In genomic region chr2:164841719-164842623, GRCh38 we compare ENCODE assay signal across 8 cellular contexts. TPM values are rescaled to one million over a fixed set of nuclear protein-coding genes. Genes with fewer than 3 reads are reported as not detected.
A peak's percentile ranks its signal among the peaks of the same experiment; 100 is the strongest.
DNase-seq lines count a peak whose midpoint lies in the region; ATAC-seq and TF ChIP-seq lines count a peak whose summit lies in the region.

A gene with protein sequence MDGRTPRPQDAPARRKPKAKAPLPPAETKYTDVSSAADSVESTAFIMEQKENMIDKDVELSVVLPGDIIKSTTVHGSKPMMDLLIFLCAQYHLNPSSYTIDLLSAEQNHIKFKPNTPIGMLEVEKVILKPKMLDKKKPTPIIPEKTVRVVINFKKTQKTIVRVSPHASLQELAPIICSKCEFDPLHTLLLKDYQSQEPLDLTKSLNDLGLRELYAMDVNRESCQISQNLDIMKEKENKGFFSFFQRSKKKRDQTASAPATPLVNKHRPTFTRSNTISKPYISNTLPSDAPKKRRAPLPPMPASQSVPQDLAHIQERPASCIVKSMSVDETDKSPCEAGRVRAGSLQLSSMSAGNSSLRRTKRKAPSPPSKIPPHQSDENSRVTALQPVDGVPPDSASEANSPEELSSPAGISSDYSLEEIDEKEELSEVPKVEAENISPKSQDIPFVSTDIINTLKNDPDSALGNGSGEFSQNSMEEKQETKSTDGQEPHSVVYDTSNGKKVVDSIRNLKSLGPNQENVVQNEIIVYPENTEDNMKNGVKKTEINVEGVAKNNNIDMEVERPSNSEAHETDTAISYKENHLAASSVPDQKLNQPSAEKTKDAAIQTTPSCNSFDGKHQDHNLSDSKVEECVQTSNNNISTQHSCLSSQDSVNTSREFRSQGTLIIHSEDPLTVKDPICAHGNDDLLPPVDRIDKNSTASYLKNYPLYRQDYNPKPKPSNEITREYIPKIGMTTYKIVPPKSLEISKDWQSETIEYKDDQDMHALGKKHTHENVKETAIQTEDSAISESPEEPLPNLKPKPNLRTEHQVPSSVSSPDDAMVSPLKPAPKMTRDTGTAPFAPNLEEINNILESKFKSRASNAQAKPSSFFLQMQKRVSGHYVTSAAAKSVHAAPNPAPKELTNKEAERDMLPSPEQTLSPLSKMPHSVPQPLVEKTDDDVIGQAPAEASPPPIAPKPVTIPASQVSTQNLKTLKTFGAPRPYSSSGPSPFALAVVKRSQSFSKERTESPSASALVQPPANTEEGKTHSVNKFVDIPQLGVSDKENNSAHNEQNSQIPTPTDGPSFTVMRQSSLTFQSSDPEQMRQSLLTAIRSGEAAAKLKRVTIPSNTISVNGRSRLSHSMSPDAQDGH (minus strand): TSS chr2:164841823. CDS start chr2:164841196, 627 bp downstream.

- ATAC-seq in HG02678 (IDR thresholded peaks at IDR 0.05; ENCODE audit: unreplicated experiment) (peak; percentile 74), lower lobe of right lung (peak; percentile 82 to 89)
- peak; percentile 44 to 59 for ATAC-seq in activated CD4-positive, CD25-positive, alpha-beta regulatory T cell treated with anti-CD3 and anti-CD28 coated beads, Interleukin-2, amount 50 U/mL, for 24 hours
- peak; percentile 22 for ATAC-seq in effector memory CD8-positive, alpha-beta T cell (replicated peaks)
- ATAC-seq in stimulated activated effector memory CD8-positive, alpha-beta T cell treated with anti-CD3 and anti-CD28 coated beads, Interleukin-12 subunit alpha, Interleukin-12 subunit beta, amount 100 ng/mL, for 72 hours: peak; percentile 58

- peak within 1 kb of the TSS; percentile 95 for H3K27ac ChIP-seq in lower lobe of right lung

- peak; percentile 2 for DNase-seq in activated T-cell treated with anti-CD3 and anti-CD28 coated beads for 1 hour (ENCODE audit: low read depth)
- no peak for DNase-seq in activated T-cell treated with anti-CD3 and anti-CD28 coated beads for 4 hours
- peak; percentile 78 for DNase-seq in NCI-H1694 (lab: John Stamatoyannopoulos, UW)
- DNase-seq in effector memory CD8-positive, alpha-beta T cell: no peak
- DNase-seq in lower lobe of right lung: peak; percentile 87
- peak in 1 of 2 donors; percentile 52 for DNase-seq in stimulated activated effector memory CD8-positive, alpha-beta T cell treated with anti-CD3 and anti-CD28 coated beads, Interleukin-12 subunit alpha, Interleukin-12 subunit beta, amount 100 ng/mL, for 72 hours (ENCODE audit: low spot score in 2 of 2)

- H3K36me3 ChIP-seq in lower lobe of right lung: no peaks in the 10 kb centered on the region

- TF ChIP-seq CTCF in lower lobe of right lung (IDR thresholded peaks at IDR 0.05): peak; percentile 85

- peak within 1 kb of the TSS in 1 of 2 donors; percentile 59 for H3K4me3 Mint-ChIP-seq in effector memory CD8-positive, alpha-beta T cell
- peak within 1 kb of the TSS; percentile 55 for H3K4me3 Mint-ChIP-seq in stimulated activated effector memory CD8-positive, alpha-beta T cell treated with anti-CD3 and anti-CD28 coated beads, Interleukin-12 subunit alpha, Interleukin-12 subunit beta, amount 100 ng/mL, for 72 hours

- H3K27ac Mint-ChIP-seq in effector memory CD8-positive, alpha-beta T cell: no peak within 1 kb of the TSS
- no peak within 1 kb of the TSS for H3K27ac Mint-ChIP-seq in stimulated activated effector memory CD8-positive, alpha-beta T cell treated with anti-CD3 and anti-CD28 coated beads, Interleukin-12 subunit alpha, Interleukin-12 subunit beta, amount 100 ng/mL, for 72 hours

- H3K4me1 Mint-ChIP-seq in effector memory CD8-positive, alpha-beta T cell (ENCODE audit: low read depth in 2 of 2): no peaks in the 10 kb centered on the region
- H3K4me1 Mint-ChIP-seq in stimulated activated effector memory CD8-positive, alpha-beta T cell treated with anti-CD3 and anti-CD28 coated beads, Interleukin-12 subunit alpha, Interleukin-12 subunit beta, amount 100 ng/mL, for 72 hours: no peaks in the 10 kb centered on the region

- peaks cover 0 to 3% of the 10 kb centered on the region in 2 donors for H3K9me3 Mint-ChIP-seq in effector memory CD8-positive, alpha-beta T cell
- no peaks in the 10 kb centered on the region for H3K9me3 Mint-ChIP-seq in stimulated activated effector memory CD8-positive, alpha-beta T cell treated with anti-CD3 and anti-CD28 coated beads, Interleukin-12 subunit alpha, Interleukin-12 subunit beta, amount 100 ng/mL, for 72 hours

- peaks cover 16 to 25% of the 10 kb centered on the region in 2 donors for H3K27me3 Mint-ChIP-seq in effector memory CD8-positive, alpha-beta T cell

- H3K9me3 ChIP-seq in lower lobe of right lung: no peaks in the 10 kb centered on the region

- intact Hi-C loops in lower lobe of right lung (cut with DNase I): no loop called here

- no peaks in the 10 kb centered on the region for H3K36me3 Mint-ChIP-seq in effector memory CD8-positive, alpha-beta T cell (ENCODE audit: insufficient read depth)
- H3K36me3 Mint-ChIP-seq in stimulated activated effector memory CD8-positive, alpha-beta T cell treated with anti-CD3 and anti-CD28 coated beads, Interleukin-12 subunit alpha, Interleukin-12 subunit beta, amount 100 ng/mL, for 72 hours: no peaks in the 10 kb centered on the region

- peak within 1 kb of the TSS; percentile 79 for H3K4me3 ChIP-seq in lower lobe of right lung

- H3K4me1 ChIP-seq in lower lobe of right lung: peaks cover 21% of the 10 kb centered on the region

- H3K27me3 ChIP-seq in lower lobe of right lung (ENCODE audit: low read depth): no peaks in the 10 kb centered on the region

RNA-seq across cellular contexts. Expression of the gene that starts here (rescaled TPM):
- 89.4 TPM for total RNA-seq in lower lobe of right lung

Comparison
In these comparisons a context has a peak if more than half of its experiments do, and no peak if none do; other contexts are left out.
1. DNase-seq: peak in activated T-cell treated with anti-CD3 and anti-CD28 coated beads for 1 hour (single experiment), NCI-H1694 (single experiment) and lower lobe of right lung (single experiment); none in activated T-cell treated with anti-CD3 and anti-CD28 coated beads for 4 hours (single experiment) and effector memory CD8-positive, alpha-beta T cell (0 of 3).
2. ATAC-seq: peak in every context shown above with its lines; median percentile 86 in lower lobe of right lung; 74 in HG02678; 58 in stimulated activated effector memory CD8-positive, alpha-beta T cell treated with anti-CD3 and anti-CD28 coated beads, Interleukin-12 subunit alpha, Interleukin-12 subunit beta, amount 100 ng/mL, for 72 hours; 52 in activated CD4-positive, CD25-positive, alpha-beta regulatory T cell treated with anti-CD3 and anti-CD28 coated beads, Interleukin-2, amount 50 U/mL, for 24 hours; 22 in effector memory CD8-positive, alpha-beta T cell.